ENCODE assay signal across 8 cellular contexts in genomic region chr10:79929409-79929904, GRCh38. TPM values are rescaled to one million over a fixed set of nuclear protein-coding genes. Genes with fewer than 3 reads are reported as not detected.
DNase-seq lines count a peak whose midpoint lies in the region; ATAC-seq, FAIRE-seq and TF ChIP-seq lines count a peak whose summit lies in the region.

No MANE protein-coding gene starts in this region.

- H3K36me3 ChIP-seq in SJSA1 (no peaks in the 10 kb centered on the region), trophoblast cell (ENCODE audit: control insufficient read depth in 1 of 2, insufficient read depth in 2 of 2, low read length in 2 of 2) (no peaks in the 10 kb centered on the region)

- peak; percentile 63 for TF ChIP-seq CTCF in D721Med (IDR thresholded peaks at IDR 0.05; ENCODE audit: insufficient read depth, missing control alignments)
- peak; percentile 96 for TF ChIP-seq CTCF in type B pancreatic cell (conservative IDR thresholded peaks at IDR 0.05)

- H4K91ac ChIP-seq in trophoblast cell (ENCODE audit: low read depth, low read length): no peak overlapping the region

- H3K14ac ChIP-seq in trophoblast cell (ENCODE audit: low read length): no peak overlapping the region

- H3K23ac ChIP-seq in trophoblast cell (ENCODE audit: low read length): no peak overlapping the region

- H3K18ac ChIP-seq in trophoblast cell (ENCODE audit: low read length): no peak overlapping the region

- peak; percentile 64 for ATAC-seq in GM19467 (IDR thresholded peaks at IDR 0.05; ENCODE audit: unreplicated experiment)

- no peaks in the 10 kb centered on the region for H3K4me1 Mint-ChIP-seq in type B pancreatic cell (ENCODE audit: unreplicated experiment)

- H2BK5ac ChIP-seq in trophoblast cell (ENCODE audit: low read depth, low read length, poor library complexity): no peak overlapping the region

- no peak overlapping the region for H3K4ac ChIP-seq in trophoblast cell (ENCODE audit: low read depth, low read length)

- no peak for FAIRE-seq in D721Med (lab: Jason Lieb, UNC)

- H3K36me3 Mint-ChIP-seq in type B pancreatic cell: no peaks in the 10 kb centered on the region

- H3K27ac Mint-ChIP-seq in type B pancreatic cell: no peak overlapping the region

- H3K4me3 Mint-ChIP-seq in type B pancreatic cell: no peak overlapping the region

- no peaks in the 10 kb centered on the region for H3K79me1 ChIP-seq in trophoblast cell (ENCODE audit: low read length)

- H3K9me3 ChIP-seq in SJSA1 (replicated peaks) (no peaks in the 10 kb centered on the region), trophoblast cell (ENCODE audit: insufficient read depth, low read depth, low read length) (peaks cover 6% of the 10 kb centered on the region)

- H3K27ac ChIP-seq in SJSA1 (no peak overlapping the region), trophoblast cell (ENCODE audit: low read depth, low read length) (no peak overlapping the region)

- H3K79me2 ChIP-seq in trophoblast cell (ENCODE audit: control insufficient read depth, insufficient read depth, low read length, poor library complexity): no peaks in the 10 kb centered on the region

- H3K9ac ChIP-seq in trophoblast cell (ENCODE audit: low read length): no peak overlapping the region

- H3K4me3 ChIP-seq in SJSA1 (no peak overlapping the region), trophoblast cell (ENCODE audit: low read depth, low read length) (no peak overlapping the region)

- H4K12ac ChIP-seq in trophoblast cell (ENCODE audit: low read depth, low read length): no peak overlapping the region

- intact Hi-C loops in head of caudate nucleus (cut with DNase I): no loop called here

- peaks cover 35% of the 10 kb centered on the region for H3K27me3 Mint-ChIP-seq in type B pancreatic cell

- H2AK5ac ChIP-seq in trophoblast cell (ENCODE audit: low read length): no peak overlapping the region

- H3K4me2 ChIP-seq in trophoblast cell (ENCODE audit: low read length): no peak overlapping the region

- peak; percentile 46 for DNase-seq in D721Med (ENCODE audit: insufficient read length, low spot score)
- DNase-seq in HT1080 (ENCODE audit: low read depth): peak; percentile 61
- DNase-seq in SJSA1 (ENCODE audit: low read depth in 1 of 2, low spot score in 2 of 2): peak; percentile 48 to 66
- peak; percentile 77 for DNase-seq in activated naive CD4-positive, alpha-beta T cell treated with Interleukin-2 at 50 U/mL for 16 hours
- DNase-seq in head of caudate nucleus: peak; percentile 70 to 94 (median 83)
- peak; percentile 78 to 89 for DNase-seq in trophoblast cell
- peak; percentile 84 for DNase-seq in type B pancreatic cell (ENCODE audit: extremely low spot score, unreplicated experiment)

- H3K4me1 ChIP-seq in SJSA1 (replicated peaks) (no peaks in the 10 kb centered on the region), trophoblast cell (ENCODE audit: control insufficient read depth in 1 of 2, insufficient read depth in 2 of 2, low read length in 2 of 2) (no peaks in the 10 kb centered on the region)

- H3K9me3 Mint-ChIP-seq in type B pancreatic cell: no peaks in the 10 kb centered on the region

- no peak overlapping the region for H4K8ac ChIP-seq in trophoblast cell (ENCODE audit: low read depth, low read length)

- H2BK12ac ChIP-seq in trophoblast cell (ENCODE audit: low read length): no peak overlapping the region

- no CpG with 5 or more reads among the region's 14 CpGs for WGBS in trophoblast cell (ENCODE audit: extremely low coverage, insufficient coverage, insufficient read length)

- H2BK120ac ChIP-seq in trophoblast cell (ENCODE audit: insufficient read depth, low read length, poor library complexity): no peak overlapping the region

- H3K27me3 ChIP-seq in SJSA1 (replicated peaks) (0 out of 2 replicates have a peak, but pooled peaks cover 4% of the 10 kb centered on the region), trophoblast cell (ENCODE audit: insufficient read depth, low read length) (no peaks in the 10 kb centered on the region)

- no peak overlapping the region for H2AFZ ChIP-seq in trophoblast cell (ENCODE audit: insufficient read depth, low read length, poor library complexity)

RNA-seq across cellular contexts. Expression of gene SFTPD, which starts 19.4 kb away (rescaled TPM):
- total RNA-seq in HT1080 (2014; rRNA removed; shearing (Covaris generic)): not detected in 2 replicates
- polyA plus RNA-seq in HT1080 (2015; cell fraction: cytosol; rRNA removed): not detected in 2 replicates
- not detected in 2 replicates for polyA plus RNA-seq in HT1080 (2015; cell fraction: nucleus; rRNA removed)
- 0.29 TPM in 1 of 2 replicates, not detected in the other for total RNA-seq in SJSA1 (2014; rRNA removed; shearing (Covaris generic))
- polyA plus RNA-seq in trophoblast cell (2013): 0.14 and 0.19 TPM in 2 replicates
- total RNA-seq in type B pancreatic cell (ENCODE audit: low replicate concordance): 0.24 and 0.38 TPM in 2 replicates
